In genomic region chr16:68289621-68290329, GRCh38 we compare ENCODE assay signal across 8 cellular contexts.
DNase-seq lines count a peak whose midpoint lies in the region; ATAC-seq and FAIRE-seq lines count a peak whose summit lies in the region.

No MANE protein-coding gene starts in this region.

- no peaks in the 10 kb centered on the region for H3K9me3 Mint-ChIP-seq in T-helper 1 cell treated with Interleukin-12 subunit alpha and Interleukin-12 subunit beta and Interleukin-4 antibody, amounts not matched to agents 30 μg/mL and 1 μg/mL, for 36 hours
- no peaks in the 10 kb centered on the region for H3K9me3 Mint-ChIP-seq in dendritic cell treated with granulocyte-macrophage colony-stimulating factor and Interleukin-4, amounts not matched to agents 40 ng/mL and 50 ng/mL, for 4 days

- H3K4me3 Mint-ChIP-seq in T-helper 1 cell treated with Interleukin-12 subunit alpha and Interleukin-12 subunit beta and Interleukin-4 antibody, amounts not matched to agents 30 μg/mL and 1 μg/mL, for 36 hours, result peak overlapping the region; percentile 77
- H3K4me3 Mint-ChIP-seq in dendritic cell treated with granulocyte-macrophage colony-stimulating factor and Interleukin-4, amounts not matched to agents 40 ng/mL and 50 ng/mL, for 4 days, result peak overlapping the region; percentile 8

- no peaks in the 10 kb centered on the region for H3K27me3 Mint-ChIP-seq in T-helper 1 cell treated with Interleukin-12 subunit alpha and Interleukin-12 subunit beta and Interleukin-4 antibody, amounts not matched to agents 30 μg/mL and 1 μg/mL, for 36 hours (ENCODE audit: low read depth)
- no peaks in the 10 kb centered on the region for H3K27me3 Mint-ChIP-seq in dendritic cell treated with granulocyte-macrophage colony-stimulating factor and Interleukin-4, amounts not matched to agents 40 ng/mL and 50 ng/mL, for 4 days

- DNase-seq in GM18507 (ENCODE audit: extremely low spot score, insufficient read length, low read depth) (no peak), NCI-H82 treated with DMSO at 0.1 percent for 48 hours (lab: John Stamatoyannopoulos, UW; ENCODE audit: unreplicated experiment) (no peak), NCI-H1105 (lab: John Stamatoyannopoulos, UW) (no peak), NCI-H2029 treated with DMSO at 0.1 percent for 48 hours (lab: John Stamatoyannopoulos, UW) (no peak)
- peak; percentile 38 for DNase-seq in stimulated activated CD8-positive, alpha-beta memory T cell treated with anti-CD3 and anti-CD28 coated beads, Interleukin-12 subunit alpha, Interleukin-12 subunit beta, amount 100 ng/mL, for 24 hours (ENCODE audit: extremely low read depth)

- H3K27ac Mint-ChIP-seq in T-helper 1 cell treated with Interleukin-12 subunit alpha and Interleukin-12 subunit beta and Interleukin-4 antibody, amounts not matched to agents 30 μg/mL and 1 μg/mL, for 36 hours, result peak overlapping the region; percentile 92
- H3K27ac Mint-ChIP-seq in dendritic cell treated with granulocyte-macrophage colony-stimulating factor and Interleukin-4, amounts not matched to agents 40 ng/mL and 50 ng/mL, for 4 days, result peak overlapping the region; percentile 45

- intact Hi-C loops in dendritic cell treated with granulocyte-macrophage colony-stimulating factor and Interleukin-4, amounts not matched to agents 40 ng/mL and 50 ng/mL, for 4 days (cut with micrococcal nuclease), result no loop called here

- H3K4me1 Mint-ChIP-seq in T-helper 1 cell treated with Interleukin-12 subunit alpha and Interleukin-12 subunit beta and Interleukin-4 antibody, amounts not matched to agents 30 μg/mL and 1 μg/mL, for 36 hours (ENCODE audit: low read depth), result peaks cover 71% of the 10 kb centered on the region
- H3K4me1 Mint-ChIP-seq in dendritic cell treated with granulocyte-macrophage colony-stimulating factor and Interleukin-4, amounts not matched to agents 40 ng/mL and 50 ng/mL, for 4 days (ENCODE audit: low read depth), result peaks cover 62% of the 10 kb centered on the region

- H3K36me3 Mint-ChIP-seq in T-helper 1 cell treated with Interleukin-12 subunit alpha and Interleukin-12 subunit beta and Interleukin-4 antibody, amounts not matched to agents 30 μg/mL and 1 μg/mL, for 36 hours (ENCODE audit: low read depth), result peaks cover 65% of the 10 kb centered on the region
- peaks cover 75% of the 10 kb centered on the region for H3K36me3 Mint-ChIP-seq in dendritic cell treated with granulocyte-macrophage colony-stimulating factor and Interleukin-4, amounts not matched to agents 40 ng/mL and 50 ng/mL, for 4 days (ENCODE audit: low read depth)

- FAIRE-seq in GM18507 (lab: Jason Lieb, UNC), result peak; percentile 89

- peak; percentile 70 for ATAC-seq in HG02642 (IDR thresholded peaks at IDR 0.05; ENCODE audit: poor library complexity, unreplicated experiment)
